26 cellular contexts compared by ENCODE assay signal in the genomic region with DNA sequence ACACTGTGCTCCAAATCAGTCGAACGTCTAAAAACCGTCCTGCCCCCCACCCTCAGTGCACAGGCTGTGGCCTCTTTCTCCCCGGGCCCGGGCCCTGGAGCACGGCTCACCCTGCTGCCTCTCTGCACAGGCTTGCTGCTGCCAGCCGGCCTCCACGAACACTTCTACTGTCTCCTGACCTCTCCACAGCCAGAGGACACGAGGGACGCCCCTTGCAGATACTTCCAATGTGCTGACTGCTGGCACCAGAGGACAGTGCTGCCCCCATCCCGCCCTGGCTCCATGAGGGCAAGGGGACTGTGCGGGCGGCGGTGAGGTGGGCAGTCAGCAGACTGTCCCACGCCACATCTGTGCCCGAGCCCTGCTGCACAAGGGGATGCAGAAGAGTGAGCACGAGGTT.
DNase-seq lines count a peak whose midpoint lies in the region; ATAC-seq and TF ChIP-seq lines count a peak whose summit lies in the region.
"Had no signal": no experiment of that assay in that cellular context is flagged by ENCODE, and none has a peak within 500 bp of the region (broad histone marks: within the 10 kb centered on the region; RNA-seq: fewer than 3 reads in every experiment).

No MANE protein-coding gene starts in this region.

- ATAC-seq in activated CD8-positive, alpha-beta memory T cell treated with anti-CD3 and anti-CD28 coated beads, Interleukin-2, amount 10 ng/mL, durations not matched to agents 7 days and 5 days, result no peak
- ATAC-seq in WTC11 (no peak), HG03342 (IDR thresholded peaks at IDR 0.05; ENCODE audit: unreplicated experiment) (no peak)
- ATAC-seq: HepG2, Panc1 had no signal

- H2AFZ ChIP-seq in hepatocyte, result no peak overlapping the region

- CTCF ChIA-PET in activated CD8-positive, alpha-beta memory T cell treated with anti-CD3 and anti-CD28 coated beads, Interleukin-2, amount 10 ng/mL, durations not matched to agents 7 days and 5 days (lab: Charles Lee), result no interaction called here
- CTCF ChIA-PET in WTC11 (lab: Charles Lee), result interaction anchor here (1.3 to 2.7 kb wide), 2 partner anchors 46 to 175 kb away, joined by 3 to 17 read pairs; partner anchors contain the start of gene COL23A1

- H3K4me3 ChIP-seq in hepatocyte (no peak overlapping the region), sigmoid colon (no peak overlapping the region)

- no peak for TF ChIP-seq CTCF in WTC11 (IDR thresholded peaks at IDR 0.05)
- no peak for TF ChIP-seq CTCF in hepatocyte (IDR thresholded peaks at IDR 0.05; ENCODE audit: poor library complexity)
- TF ChIP-seq CTCF in sigmoid colon (IDR thresholded peaks at IDR 0.05), result no peak

- no peaks in the 10 kb centered on the region for H3K9me3 Mint-ChIP-seq in activated CD8-positive, alpha-beta memory T cell treated with anti-CD3 and anti-CD28 coated beads, Interleukin-2, amount 10 ng/mL, durations not matched to agents 7 days and 5 days (ENCODE audit: low read depth)
- H3K9me3 Mint-ChIP-seq in WTC11, result no peaks in the 10 kb centered on the region
- H3K9me3 Mint-ChIP-seq: CD8-positive, alpha-beta memory T cell had no signal

- peaks cover 26% of the 10 kb centered on the region for H3K27me3 Mint-ChIP-seq in activated CD8-positive, alpha-beta memory T cell treated with anti-CD3 and anti-CD28 coated beads, Interleukin-2, amount 10 ng/mL, durations not matched to agents 7 days and 5 days
- H3K27me3 Mint-ChIP-seq in WTC11 (ENCODE audit: low read depth), result no peaks in the 10 kb centered on the region

- intact Hi-C loops in sigmoid colon (cut with DNase I), result no loop called here

- H3K27me3 ChIP-seq in hepatocyte, result no peaks in the 10 kb centered on the region
- H3K27me3 ChIP-seq in sigmoid colon, result no peaks in the 10 kb centered on the region
- H3K27me3 ChIP-seq: BE2C had no signal

- POLR2A ChIA-PET in WTC11 (lab: Charles Lee), result interaction anchor here (0.5 kb wide), 1 partner anchor 34 kb away, joined by 4 read pairs; no protein-coding TSS in a partner anchor

- no peak overlapping the region for H3K4me3 Mint-ChIP-seq in activated CD8-positive, alpha-beta memory T cell treated with anti-CD3 and anti-CD28 coated beads, Interleukin-2, amount 10 ng/mL, durations not matched to agents 7 days and 5 days
- no peak overlapping the region for H3K4me3 Mint-ChIP-seq in WTC11
- H3K4me3 Mint-ChIP-seq: CD14-positive monocyte; CD8-positive, alpha-beta memory T cell had no signal

- no peaks in the 10 kb centered on the region for H3K9me3 ChIP-seq in hepatocyte (ENCODE audit: low read depth)
- no peaks in the 10 kb centered on the region for H3K9me3 ChIP-seq in sigmoid colon
- H3K9me3 ChIP-seq: BE2C had no signal

- no peaks in the 10 kb centered on the region for H3K36me3 Mint-ChIP-seq in activated CD8-positive, alpha-beta memory T cell treated with anti-CD3 and anti-CD28 coated beads, Interleukin-2, amount 10 ng/mL, durations not matched to agents 7 days and 5 days
- no peaks in the 10 kb centered on the region for H3K36me3 Mint-ChIP-seq in WTC11
- H3K36me3 Mint-ChIP-seq: CD14-positive monocyte; CD8-positive, alpha-beta memory T cell had no signal

- H4K20me1 ChIP-seq in hepatocyte (ENCODE audit: insufficient read depth, poor library complexity, severe bottlenecking), result no peaks in the 10 kb centered on the region

- H3K4me1 ChIP-seq in hepatocyte (ENCODE audit: insufficient read depth) (no peaks in the 10 kb centered on the region), sigmoid colon (no peaks in the 10 kb centered on the region)

- WGBS in hepatocyte (ENCODE audit: low lambda C conversion rate, missing lambda C conversion rate), result 89% methylated on average over 17 of the region's 17 CpGs
- 78 to 81% methylated on average over 17 of the region's 17 CpGs for WGBS in sigmoid colon, 2 donors

- no peak for TF ChIP-seq EP300 in sigmoid colon (IDR thresholded peaks at IDR 0.05)

- H3K36me3 ChIP-seq in hepatocyte (replicated peaks; ENCODE audit: insufficient read depth, low read depth) (no peaks in the 10 kb centered on the region), sigmoid colon (no peaks in the 10 kb centered on the region)
- H3K36me3 ChIP-seq: BE2C had no signal

- peak; percentile 44 for DNase-seq in activated CD8-positive, alpha-beta memory T cell treated with anti-CD3 and anti-CD28 coated beads, Interleukin-2, amount 50 U/mL, for 48 hours
- DNase-seq in activated CD8-positive, alpha-beta memory T cell treated with anti-CD3 and anti-CD28 coated beads, Interleukin-2, amount 10 ng/mL, durations not matched to agents 7 days and 5 days, result no peak
- DNase-seq in WTC11 (ENCODE audit: low spot score) (no peak), hepatocyte (ENCODE audit: low spot score) (peak; percentile 2), sigmoid colon (peak; percentile 58), activated gamma-delta T cell (lab: John Stamatoyannopoulos, UW) (no peak), iPS-NIHi11 (ENCODE audit: low spot score) (no peak)
- DNase-seq: 8988T; ACHN; BE2C; CD8-positive, alpha-beta memory T cell; DMS153; DND-41; Karpas-422; NCI-H1092; NCI-H1417 treated with DMSO at 0.1 percent for 48 hours; NCI-H1694 treated with DMSO at 0.1 percent for 48 hours; NCI-H2081; NCI-H2227 treated with DMSO at 0.1 percent for 48 hours; NCI-H526 treated with DMSO at 0.1 percent for 48 hours; SIG-M5 had no signal

- peaks cover 2% of the 10 kb centered on the region for H3K9me2 ChIP-seq in hepatocyte (replicated peaks; ENCODE audit: insufficient read depth)

- no peak overlapping the region for H3K27ac ChIP-seq in hepatocyte
- H3K27ac ChIP-seq in sigmoid colon, result no peak overlapping the region
- H3K27ac ChIP-seq: RWPE1 had no signal

- H3K27ac Mint-ChIP-seq in activated CD8-positive, alpha-beta memory T cell treated with anti-CD3 and anti-CD28 coated beads, Interleukin-2, amount 10 ng/mL, durations not matched to agents 7 days and 5 days, result no peak overlapping the region
- peak overlapping the region; percentile 4; the same call in 1 of the 2 replicates for H3K27ac Mint-ChIP-seq in WTC11
- H3K27ac Mint-ChIP-seq: CD8-positive, alpha-beta memory T cell had no signal

- no peaks in the 10 kb centered on the region for H3K79me2 ChIP-seq in hepatocyte

- H3K4me1 Mint-ChIP-seq in activated CD8-positive, alpha-beta memory T cell treated with anti-CD3 and anti-CD28 coated beads, Interleukin-2, amount 10 ng/mL, durations not matched to agents 7 days and 5 days, result no peaks in the 10 kb centered on the region
- peaks cover 31% of the 10 kb centered on the region for H3K4me1 Mint-ChIP-seq in WTC11
- H3K4me1 Mint-ChIP-seq: CD8-positive, alpha-beta memory T cell had no signal

- no peak for TF ChIP-seq POLR2A in sigmoid colon (IDR thresholded peaks at IDR 0.05)

- H3K4me2 ChIP-seq in hepatocyte, result no peak overlapping the region

TF ChIP-seq in WTC11, 78 proteins besides CTCF, POLR2A, EP300 and RAD21 (continues in another document):
- no peak for TF ChIP-seq NFE2L1 (CRISPR knock-in tag; IDR thresholded peaks at IDR 0.05)
- no peak for TF ChIP-seq AFF4 (CRISPR knock-in tag; IDR thresholded peaks at IDR 0.05; ENCODE audit: borderline replicate concordance)
- TF ChIP-seq, protein P1, sequence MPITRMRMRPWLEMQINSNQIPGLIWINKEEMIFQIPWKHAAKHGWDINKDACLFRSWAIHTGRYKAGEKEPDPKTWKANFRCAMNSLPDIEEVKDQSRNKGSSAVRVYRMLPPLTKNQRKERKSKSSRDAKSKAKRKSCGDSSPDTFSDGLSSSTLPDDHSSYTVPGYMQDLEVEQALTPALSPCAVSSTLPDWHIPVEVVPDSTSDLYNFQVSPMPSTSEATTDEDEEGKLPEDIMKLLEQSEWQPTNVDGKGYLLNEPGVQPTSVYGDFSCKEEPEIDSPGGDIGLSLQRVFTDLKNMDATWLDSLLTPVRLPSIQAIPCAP (CRISPR knock-in tag; IDR thresholded peaks at IDR 0.05), result no peak

Comparison
In these comparisons a context has a peak if more than half of its experiments do, and no peak if none do; other contexts are left out.
1. DNase-seq: peak in activated CD8-positive, alpha-beta memory T cell treated with anti-CD3 and anti-CD28 coated beads, Interleukin-2, amount 50 U/mL, for 48 hours (single experiment), hepatocyte (single experiment) and sigmoid colon (single experiment); none in activated CD8-positive, alpha-beta memory T cell treated with anti-CD3 and anti-CD28 coated beads, Interleukin-2, amount 10 ng/mL, durations not matched to agents 7 days and 5 days (single experiment), WTC11 (single experiment), activated gamma-delta T cell (single experiment) and iPS-NIHi11 (single experiment).